Comparison of ENCODE assay signal across 12 cellular contexts in the genomic region with DNA sequence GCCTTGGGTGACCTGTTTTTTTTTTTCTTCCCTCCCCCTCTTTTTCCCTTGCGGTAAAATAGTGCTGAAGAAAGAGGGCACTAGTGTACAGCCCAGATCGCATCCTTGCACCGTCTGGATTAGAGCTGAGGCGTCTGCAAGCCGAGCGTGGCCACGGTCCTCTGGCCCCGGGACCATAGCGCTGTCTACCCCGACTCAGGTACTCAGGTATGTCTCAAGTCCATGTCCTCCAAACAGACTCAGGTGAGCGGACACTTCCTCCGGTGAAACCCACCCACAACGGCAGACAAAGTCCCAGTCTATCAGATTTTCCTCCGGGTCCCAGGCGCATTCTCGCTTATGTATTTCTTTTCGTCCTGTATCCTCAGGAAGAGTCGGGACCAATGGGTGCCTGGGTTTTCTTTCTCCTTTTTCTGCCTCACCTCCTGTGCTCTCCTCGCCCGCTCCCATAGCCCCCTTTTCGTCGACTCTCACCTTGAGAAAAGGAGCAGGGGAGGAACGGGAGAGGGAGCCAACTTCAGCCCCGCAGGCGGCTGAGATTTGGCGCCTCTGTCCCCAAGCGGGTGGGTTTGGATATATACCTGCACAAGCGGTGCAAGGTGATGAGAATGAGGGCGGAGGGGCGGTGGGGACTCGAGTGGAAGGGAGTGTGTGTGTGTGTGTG. TPM values are rescaled to one million over a fixed set of nuclear protein-coding genes. Genes with fewer than 3 reads are reported as not detected.
DNase-seq lines count a peak whose midpoint lies in the region; ATAC-seq, FAIRE-seq and TF ChIP-seq lines count a peak whose summit lies in the region.
"Had no signal": no experiment of that assay in that cellular context is flagged by ENCODE, and none has a peak within 500 bp of the region (broad histone marks: within the 10 kb centered on the region; RNA-seq: fewer than 3 reads in every experiment).

No MANE protein-coding gene starts in this region.

- no peak for FAIRE-seq in A549 (lab: Jason Lieb, UNC)

- no peaks in the 10 kb centered on the region for H3F3A ChIP-seq in MM.1S (ENCODE audit: insufficient read depth, low read length)

- no peaks in the 10 kb centered on the region for H3K79me2 ChIP-seq in MM.1S (ENCODE audit: low read length)

- no peaks in the 10 kb centered on the region for H3K9me2 ChIP-seq in MM.1S (replicated peaks; ENCODE audit: insufficient read depth, low read length)

- CTCF ChIA-PET in A549 (lab: Yijun Ruan, JAX), result interaction anchor here (1.7 kb wide), 1 partner anchor 14 kb away, joined by 5 read pairs; no protein-coding TSS in a partner anchor

- H2AFZ ChIP-seq in MM.1S (ENCODE audit: low read length), result no peak overlapping the region

- no peak for TF ChIP-seq EP300 in A549 (IDR thresholded peaks at IDR 0.05)

- no peak overlapping the region for H3K4me3 ChIP-seq in A549
- H3K4me3 ChIP-seq in MM.1S (ENCODE audit: low read length), result no peak overlapping the region
- H3K4me3 ChIP-seq: Peyer's patch, upper lobe of left lung had no signal

- WGBS in A549 (ENCODE audit: missing lambda C conversion rate), result 15% methylated on average over 22 of the region's 31 CpGs

- ATAC-seq in A549 (peak; percentile 30 to 66; a peak in 3 of 6 replicates), GM21423 (IDR thresholded peaks at IDR 0.05; ENCODE audit: unreplicated experiment) (peak; percentile 9), SK-N-SH treated with all-trans-retinoic acid at 6 μM for 48 hours (peak; percentile 64), GM21528 (IDR thresholded peaks at IDR 0.05; ENCODE audit: low FRiP score, unreplicated experiment) (no peak), GM21390 (IDR thresholded peaks at IDR 0.05; ENCODE audit: unreplicated experiment) (no peak)

- no peak for TF ChIP-seq POLR2A in A549 (IDR thresholded peaks at IDR 0.05; ENCODE audit: low read length)

- H3K4me2 ChIP-seq in A549 (no peak overlapping the region), MM.1S (ENCODE audit: low read depth, low read length) (no peak overlapping the region)

- H3K27ac ChIP-seq in A549 (no peak overlapping the region), MM.1S (ENCODE audit: low read length) (no peak overlapping the region)
- H3K27ac ChIP-seq: Peyer's patch, upper lobe of left lung had no signal

- TF ChIP-seq RAD21 in A549 (conservative IDR thresholded peaks at IDR 0.05 in 1 of 2, IDR thresholded peaks at IDR 0.05 in 1 of 2), result no peak

- TF ChIP-seq CTCF in A549 (IDR thresholded peaks at IDR 0.05) (no peak), MM.1S (IDR thresholded peaks at IDR 0.05; ENCODE audit: low read length) (no peak)

- H3K36me3 ChIP-seq in MM.1S (replicated peaks; ENCODE audit: insufficient read depth, low read length), result no peaks in the 10 kb centered on the region
- H3K36me3 ChIP-seq: Peyer's patch, upper lobe of left lung had no signal

- no peaks in the 10 kb centered on the region for H3K27me3 ChIP-seq in MM.1S (replicated peaks; ENCODE audit: insufficient read depth, low read length)

- H3K4me1 ChIP-seq in A549 (no peaks in the 10 kb centered on the region), MM.1S (ENCODE audit: low read length) (no peaks in the 10 kb centered on the region)
- H3K4me1 ChIP-seq: Peyer's patch, upper lobe of left lung had no signal

- no peaks in the 10 kb centered on the region for H4K20me1 ChIP-seq in MM.1S (ENCODE audit: insufficient read depth, low read length)

- H3K9me3 ChIP-seq in A549 (no peaks in the 10 kb centered on the region), MM.1S (replicated peaks; ENCODE audit: insufficient read depth, low read length) (no peaks in the 10 kb centered on the region)
- H3K9me3 ChIP-seq: Peyer's patch, upper lobe of left lung had no signal

- no peak overlapping the region for H3K9ac ChIP-seq in MM.1S (ENCODE audit: low read length)

- DNase-seq in A549 (ENCODE audit: low read depth in 1 of 2, low spot score in 1 of 2), result peak in 1 of 2 experiments; percentile 1
- DNase-seq in iPS-NIHi11 (ENCODE audit: low spot score), result peak; percentile 31
- no peak for DNase-seq in MM.1S
- no peak for DNase-seq in effector CD4-positive, alpha-beta T cell
- DNase-seq: activated CD4-positive, alpha-beta T cell treated with anti-CD3 and anti-CD28 coated beads for 1 hour had no signal

- POLR2A ChIA-PET in A549 (lab: Yijun Ruan, JAX), result no interaction called here

TF ChIP-seq in A549, 52 proteins besides CTCF, POLR2A, EP300 and RAD21:
- no peak for TF ChIP-seq CBX8 (IDR thresholded peaks at IDR 0.05)
- no peak for TF ChIP-seq ZC3H11A (IDR thresholded peaks at IDR 0.05)
- TF ChIP-seq SREBF2 (IDR thresholded peaks at IDR 0.05), result no peak
- TF ChIP-seq RCOR1 (IDR thresholded peaks at IDR 0.05; ENCODE audit: low read depth, low read length), result no peak
- TF ChIP-seq GATA3 (IDR thresholded peaks at IDR 0.05; ENCODE audit: borderline replicate concordance), result no peak
- no peak for TF ChIP-seq EHF (CRISPR knock-in tag; IDR thresholded peaks at IDR 0.05)
- TF ChIP-seq CHD4 (IDR thresholded peaks at IDR 0.05; ENCODE audit: borderline replicate concordance), result no peak
- TF ChIP-seq HOXA7 (CRISPR knock-in tag; IDR thresholded peaks at IDR 0.05), result no peak
- TF ChIP-seq, protein P1, sequence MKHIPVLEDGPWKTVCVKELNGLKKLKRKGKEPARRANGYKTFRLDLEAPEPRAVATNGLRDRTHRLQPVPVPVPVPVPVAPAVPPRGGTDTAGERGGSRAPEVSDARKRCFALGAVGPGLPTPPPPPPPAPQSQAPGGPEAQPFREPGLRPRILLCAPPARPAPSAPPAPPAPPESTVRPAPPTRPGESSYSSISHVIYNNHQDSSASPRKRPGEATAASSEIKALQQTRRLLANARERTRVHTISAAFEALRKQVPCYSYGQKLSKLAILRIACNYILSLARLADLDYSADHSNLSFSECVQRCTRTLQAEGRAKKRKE (CRISPR knock-in tag; IDR thresholded peaks at IDR 0.05; ENCODE audit: low read depth), result no peak
- no peak for TF ChIP-seq SMC3 (IDR thresholded peaks at IDR 0.05)
- TF ChIP-seq, protein P2, sequence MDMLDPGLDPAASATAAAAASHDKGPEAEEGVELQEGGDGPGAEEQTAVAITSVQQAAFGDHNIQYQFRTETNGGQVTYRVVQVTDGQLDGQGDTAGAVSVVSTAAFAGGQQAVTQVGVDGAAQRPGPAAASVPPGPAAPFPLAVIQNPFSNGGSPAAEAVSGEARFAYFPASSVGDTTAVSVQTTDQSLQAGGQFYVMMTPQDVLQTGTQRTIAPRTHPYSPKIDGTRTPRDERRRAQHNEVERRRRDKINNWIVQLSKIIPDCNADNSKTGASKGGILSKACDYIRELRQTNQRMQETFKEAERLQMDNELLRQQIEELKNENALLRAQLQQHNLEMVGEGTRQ (IDR thresholded peaks at IDR 0.05), result no peak
- TF ChIP-seq HOXB13 (CRISPR knock-in tag; IDR thresholded peaks at IDR 0.05; ENCODE audit: low read depth), result no peak

TF ChIP-seq in SK-N-SH treated with all-trans-retinoic acid at 6 μM for 48 hours, 23 proteins besides CTCF, POLR2A, EP300 and RAD21 (continues in another document):
- TF ChIP-seq ZFP3 (CRISPR knock-in tag; IDR thresholded peaks at IDR 0.05), result no peak
- TF ChIP-seq, protein P3, sequence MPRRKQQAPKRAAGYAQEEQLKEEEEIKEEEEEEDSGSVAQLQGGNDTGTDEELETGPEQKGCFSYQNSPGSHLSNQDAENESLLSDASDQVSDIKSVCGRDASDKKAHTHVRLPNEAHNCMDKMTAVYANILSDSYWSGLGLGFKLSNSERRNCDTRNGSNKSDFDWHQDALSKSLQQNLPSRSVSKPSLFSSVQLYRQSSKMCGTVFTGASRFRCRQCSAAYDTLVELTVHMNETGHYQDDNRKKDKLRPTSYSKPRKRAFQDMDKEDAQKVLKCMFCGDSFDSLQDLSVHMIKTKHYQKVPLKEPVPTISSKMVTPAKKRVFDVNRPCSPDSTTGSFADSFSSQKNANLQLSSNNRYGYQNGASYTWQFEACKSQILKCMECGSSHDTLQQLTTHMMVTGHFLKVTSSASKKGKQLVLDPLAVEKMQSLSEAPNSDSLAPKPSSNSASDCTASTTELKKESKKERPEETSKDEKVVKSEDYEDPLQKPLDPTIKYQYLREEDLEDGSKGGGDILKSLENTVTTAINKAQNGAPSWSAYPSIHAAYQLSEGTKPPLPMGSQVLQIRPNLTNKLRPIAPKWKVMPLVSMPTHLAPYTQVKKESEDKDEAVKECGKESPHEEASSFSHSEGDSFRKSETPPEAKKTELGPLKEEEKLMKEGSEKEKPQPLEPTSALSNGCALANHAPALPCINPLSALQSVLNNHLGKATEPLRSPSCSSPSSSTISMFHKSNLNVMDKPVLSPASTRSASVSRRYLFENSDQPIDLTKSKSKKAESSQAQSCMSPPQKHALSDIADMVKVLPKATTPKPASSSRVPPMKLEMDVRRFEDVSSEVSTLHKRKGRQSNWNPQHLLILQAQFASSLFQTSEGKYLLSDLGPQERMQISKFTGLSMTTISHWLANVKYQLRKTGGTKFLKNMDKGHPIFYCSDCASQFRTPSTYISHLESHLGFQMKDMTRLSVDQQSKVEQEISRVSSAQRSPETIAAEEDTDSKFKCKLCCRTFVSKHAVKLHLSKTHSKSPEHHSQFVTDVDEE (CRISPR knock-in tag; IDR thresholded peaks at IDR 0.05), result no peak
- no peak for TF ChIP-seq ZNF70 (CRISPR knock-in tag; IDR thresholded peaks at IDR 0.05)
- no peak for TF ChIP-seq TOX (CRISPR knock-in tag; IDR thresholded peaks at IDR 0.05; ENCODE audit: borderline replicate concordance)
- TF ChIP-seq TCF4 (CRISPR knock-in tag; IDR thresholded peaks at IDR 0.05; ENCODE audit: borderline replicate concordance), result no peak
- TF ChIP-seq CSDC2 (CRISPR knock-in tag; IDR thresholded peaks at IDR 0.05), result no peak
- TF ChIP-seq, protein P4, sequence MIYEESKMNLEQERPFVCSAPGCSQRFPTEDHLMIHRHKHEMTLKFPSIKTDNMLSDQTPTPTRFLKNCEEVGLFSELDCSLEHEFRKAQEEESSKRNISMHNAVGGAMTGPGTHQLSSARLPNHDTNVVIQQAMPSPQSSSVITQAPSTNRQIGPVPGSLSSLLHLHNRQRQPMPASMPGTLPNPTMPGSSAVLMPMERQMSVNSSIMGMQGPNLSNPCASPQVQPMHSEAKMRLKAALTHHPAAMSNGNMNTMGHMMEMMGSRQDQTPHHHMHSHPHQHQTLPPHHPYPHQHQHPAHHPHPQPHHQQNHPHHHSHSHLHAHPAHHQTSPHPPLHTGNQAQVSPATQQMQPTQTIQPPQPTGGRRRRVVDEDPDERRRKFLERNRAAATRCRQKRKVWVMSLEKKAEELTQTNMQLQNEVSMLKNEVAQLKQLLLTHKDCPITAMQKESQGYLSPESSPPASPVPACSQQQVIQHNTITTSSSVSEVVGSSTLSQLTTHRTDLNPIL (CRISPR knock-in tag; IDR thresholded peaks at IDR 0.05; ENCODE audit: low read depth), result no peak
- TF ChIP-seq OSR1 (CRISPR knock-in tag; IDR thresholded peaks at IDR 0.05), result no peak

RNA-seq across cellular contexts. Expression of a gene that starts 1.1 kb away (rescaled TPM):
- polyA plus RNA-seq in A549 (2011; rRNA removed) (0.01 and 0.04 TPM in 2 replicates), A549 (2017; fragmentation: RNase III; extraction: RNeasy Plus Mini Kit Qiagen cat#74134 plus additional on column Dnase treatment) (0.03 to 0.05 TPM in 2 of 3 replicates, not detected in the other)
- polyA plus RNA-seq in A549 (2012; cell fraction: cytosol; rRNA removed), result 0.03 TPM in 2 replicates
- 0.02 and 0.04 TPM in 2 replicates for polyA plus RNA-seq in A549 (2012; cell fraction: nucleus; rRNA removed)
- 0.10 and 0.17 TPM in 2 replicates for polyA minus RNA-seq in A549 (2011; rRNA and poly(A)+ RNA removed)
- polyA plus RNA-seq: IgD-negative memory B cell had no signal

Comparison
In these comparisons a context has a peak if more than half of its experiments do, and no peak if none do; other contexts are left out.
1. ATAC-seq: peak in A549 (2 of 2), GM21423 (single experiment) and SK-N-SH treated with all-trans-retinoic acid at 6 μM for 48 hours (single experiment); none in GM21528 (single experiment) and GM21390 (single experiment).